23 cellular contexts compared by ENCODE assay signal in genomic region chr3:64743844-64744243, GRCh38.
"Had no signal": no experiment of that assay in that cellular context is flagged by ENCODE, and none has a peak within 500 bp of the region (broad histone marks: within the 10 kb centered on the region; RNA-seq: fewer than 3 reads in every experiment).

No MANE protein-coding gene starts in this region.

- H3K36me3 ChIP-seq: colonic mucosa, esophagus squamous epithelium, gastrocnemius medialis, gastroesophageal sphincter, heart left ventricle had no signal

- H3K4me1 ChIP-seq: colonic mucosa, foreskin keratinocyte had no signal

- H3K27me3 ChIP-seq: colonic mucosa, dorsolateral prefrontal cortex, esophagus squamous epithelium, gastrocnemius medialis, gastroesophageal sphincter, heart left ventricle, heart right ventricle had no signal

- H3K4me3 ChIP-seq: colonic mucosa, coronary artery, dorsolateral prefrontal cortex, esophagus squamous epithelium, gastrocnemius medialis, gastroesophageal sphincter, heart left ventricle, heart right ventricle had no signal

- ATAC-seq: effector memory CD8-positive, alpha-beta T cell; esophagus mucosa; foreskin keratinocyte; gastrocnemius medialis; gastroesophageal sphincter; heart left ventricle; heart right ventricle had no signal

- DNase-seq: colonic mucosa; cortex of kidney; dermis blood vessel endothelial cell; dorsolateral prefrontal cortex; effector CD4-positive, alpha-beta T cell; effector CD8-positive, alpha-beta T cell; effector memory CD4-positive, alpha-beta T cell; effector memory CD8-positive, alpha-beta T cell; endodermal cell; erythroblast; esophagus squamous epithelium; foreskin fibroblast; foreskin keratinocyte; foreskin melanocyte; gastrocnemius medialis; glutamatergic neuron; head of caudate nucleus; heart left ventricle; heart right ventricle had no signal

- H3K27ac ChIP-seq: colonic mucosa, coronary artery, dorsolateral prefrontal cortex, epithelial cell of prostate, esophagus squamous epithelium, foreskin keratinocyte, gastrocnemius medialis, heart left ventricle, heart right ventricle had no signal

- H3K9me3 ChIP-seq: colonic mucosa, esophagus squamous epithelium, gastrocnemius medialis, gastroesophageal sphincter, heart left ventricle, heart right ventricle had no signal
